In the genomic region with DNA sequence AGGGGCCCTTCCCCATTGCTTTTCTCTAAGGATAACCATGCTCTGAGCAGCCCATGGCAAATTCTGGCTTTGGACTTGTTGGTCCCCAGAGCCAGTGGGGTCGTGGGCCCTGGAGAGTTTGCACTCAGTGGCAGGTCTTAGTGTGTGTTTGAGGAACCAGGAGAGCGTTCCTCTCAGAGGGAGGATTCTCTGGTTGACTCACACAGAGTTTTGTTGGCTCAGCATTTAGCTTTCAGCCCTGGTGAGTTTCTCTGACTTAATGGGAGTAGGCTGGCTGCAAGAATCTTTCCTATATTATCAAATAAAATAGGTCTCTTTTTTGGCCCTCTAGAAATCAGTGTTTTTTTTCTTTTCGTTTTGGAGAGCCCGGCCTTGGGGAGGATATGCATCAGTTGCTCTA, we compare ENCODE assay signal across 10 cellular contexts. TPM values are rescaled to one million over a fixed set of nuclear protein-coding genes. Genes with fewer than 3 reads are reported as not detected.
DNase-seq lines count a peak whose midpoint lies in the region; ATAC-seq, FAIRE-seq and TF ChIP-seq lines count a peak whose summit lies in the region.
"Had no signal": no experiment of that assay in that cellular context is flagged by ENCODE, and none has a peak within 500 bp of the region (broad histone marks: within the 10 kb centered on the region; RNA-seq: fewer than 3 reads in every experiment).

No MANE protein-coding gene starts in this region.

- H3F3A ChIP-seq in PC-9 (ENCODE audit: insufficient read depth, low read depth), result peaks cover 33% of the 10 kb centered on the region

- POLR2A ChIA-PET in PC-9 (lab: Charles Lee; ENCODE audit: unreplicated experiment), result no interaction called here

- H3K4me1 Mint-ChIP-seq in activated T-cell treated with anti-CD3 and anti-CD28 coated beads, Interleukin-2, amount 50 U/mL, for 4 hours (ENCODE audit: low read depth), result no peaks in the 10 kb centered on the region

- H3K9me3 Mint-ChIP-seq in activated T-cell treated with anti-CD3 and anti-CD28 coated beads, Interleukin-2, amount 50 U/mL, for 4 hours, result no peaks in the 10 kb centered on the region
- H3K9me3 Mint-ChIP-seq: CD4-positive, alpha-beta T cell had no signal

- no peaks in the 10 kb centered on the region for H3K27me3 ChIP-seq in PC-9 (ENCODE audit: insufficient read depth, low read depth)

- no peak overlapping the region for H2AFZ ChIP-seq in PC-9

- no peak overlapping the region for H3K4me3 ChIP-seq in PC-9

- peak; percentile 95 for FAIRE-seq in islet of Langerhans (lab: Jason Lieb, UNC)

- 0 out of 2 replicates have a peak, but pooled peaks cover 4% of the 10 kb centered on the region for H3K36me3 ChIP-seq in PC-9 (ENCODE audit: low read depth)

- H3K9me3 ChIP-seq in PC-9 (ENCODE audit: insufficient read depth, low read depth), result no peaks in the 10 kb centered on the region

- intact Hi-C loops in PC-9 (cut with micrococcal nuclease; ENCODE audit: unreplicated experiment), result no loop called here

- peaks cover 46% of the 10 kb centered on the region for H3K4me1 ChIP-seq in PC-9 (replicated peaks; ENCODE audit: insufficient read depth)

- TF ChIP-seq CTCF in 22Rv1 (IDR thresholded peaks at IDR 0.05) (no peak), PC-9 (conservative IDR thresholded peaks at IDR 0.05) (no peak)

- H3K4me3 Mint-ChIP-seq in activated T-cell treated with anti-CD3 and anti-CD28 coated beads, Interleukin-2, amount 50 U/mL, for 4 hours, result no peak overlapping the region
- H3K4me3 Mint-ChIP-seq: CD4-positive, alpha-beta T cell had no signal

- H3K4me2 ChIP-seq in PC-9, result 0 out of 2 replicates have a peak overlapping the region, but pooled peaks have one; percentile 56

- peaks cover 95% of the 10 kb centered on the region for H3K79me2 ChIP-seq in PC-9 (ENCODE audit: low read depth)

- no TSS peak for BruUV-seq in PC-9 (replicated peaks; lab: Mats Ljungman, UMichigan)

- peak in 1 of 2 experiments; percentile 59 for DNase-seq in PC-9
- no peak for DNase-seq in DMS 273 treated with DMSO at 0.1 percent for 48 hours (lab: John Stamatoyannopoulos, UW)
- no peak for DNase-seq in T-helper 2 cell
- DNase-seq in activated T-cell treated with anti-CD3 and anti-CD28 coated beads, Interleukin-2, amount 50 U/mL, for 4 hours, result no peak
- no peak for DNase-seq in stimulated activated naive CD4-positive, alpha-beta T cell treated with Interleukin-2 at 50 U/mL for 16 hours (lab: John Stamatoyannopoulos, UW)
- DNase-seq: CD4-positive, alpha-beta T cell; stimulated activated CD4-positive, alpha-beta T cell treated with anti-CD3 and anti-CD28 coated beads, Interleukin-4, amount 100 ng/mL, for 4 hours had no signal

- CTCF ChIA-PET in PC-9 (lab: Charles Lee), result no interaction called here

- peaks cover 11% of the 10 kb centered on the region for H3K27me3 Mint-ChIP-seq in activated T-cell treated with anti-CD3 and anti-CD28 coated beads, Interleukin-2, amount 50 U/mL, for 4 hours (ENCODE audit: low read depth)

- peak; percentile 62 for ATAC-seq in GM21529 (IDR thresholded peaks at IDR 0.05; ENCODE audit: unreplicated experiment)
- ATAC-seq in activated T-cell treated with anti-CD3 and anti-CD28 coated beads, Interleukin-2, amount 50 U/mL, for 4 hours, result no peak

- H3K36me3 Mint-ChIP-seq in activated T-cell treated with anti-CD3 and anti-CD28 coated beads, Interleukin-2, amount 50 U/mL, for 4 hours (ENCODE audit: insufficient read depth), result no peaks in the 10 kb centered on the region

- H3K27ac ChIP-seq in 22Rv1 (peak overlapping the region; percentile 77), PC-9 (peak overlapping the region; percentile 82)

- H4K20me1 ChIP-seq in PC-9 (ENCODE audit: insufficient read depth), result peaks cover 28% of the 10 kb centered on the region

- H3K9me2 ChIP-seq in PC-9 (ENCODE audit: insufficient read depth), result no peaks in the 10 kb centered on the region

RNA-seq across cellular contexts. Expression of a gene that starts 20.9 kb away (rescaled TPM):
- total RNA-seq in PC-9 (2021), result 139 and 141 TPM in 2 replicates
- under 1 TPM; 0.21 to 0.30 (median 0.28) TPM for total RNA-seq in activated T-cell treated with anti-CD3 and anti-CD28 coated beads, Interleukin-2, amount 50 U/mL, for 4 hours

Comparison
In these comparisons a context has a peak if more than half of its experiments do, and no peak if none do; other contexts are left out.
1. RNA of a gene that starts 20.9 kb away (total RNA-seq): 139 to 141 TPM in PC-9; 0.21 to 0.30 TPM in activated T-cell treated with anti-CD3 and anti-CD28 coated beads, Interleukin-2, amount 50 U/mL, for 4 hours; every median in the first group is over 100 times any median in the second.